ENCODE assay signal across 16 cellular contexts in the genomic region with DNA sequence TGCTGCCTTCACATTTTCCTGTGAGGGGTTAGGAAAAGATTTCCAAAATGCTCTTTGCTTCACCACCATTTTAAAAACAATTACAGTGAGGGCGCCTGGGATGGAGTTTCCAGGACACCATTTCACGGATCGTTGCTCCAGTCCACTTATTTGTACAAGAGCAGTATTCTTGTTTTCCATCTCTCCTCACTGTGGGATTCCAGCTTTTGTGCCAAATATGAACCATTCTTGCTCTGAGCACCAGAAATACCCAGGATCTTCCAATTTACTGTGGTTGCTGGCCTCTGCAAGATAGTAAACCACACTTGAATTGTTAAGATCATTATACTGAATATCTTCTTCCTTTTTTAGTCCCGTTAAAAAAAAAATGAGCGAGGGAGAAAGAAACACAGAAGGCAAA.
"Had no signal": no experiment of that assay in that cellular context is flagged by ENCODE, and none has a peak within 500 bp of the region (broad histone marks: within the 10 kb centered on the region; RNA-seq: fewer than 3 reads in every experiment).

No MANE protein-coding gene starts in this region.

- H3K9me3 Mint-ChIP-seq: activated naive CD4-positive, alpha-beta T cell treated with anti-CD3 and anti-CD28 coated beads, Interleukin-2, amount 10 ng/mL, durations not matched to agents 7 days and 5 days had no signal

- H3K27me3 Mint-ChIP-seq: activated CD4-positive, alpha-beta memory T cell treated with anti-CD3 and anti-CD28 coated beads for 36 hours; activated CD8-positive, alpha-beta memory T cell treated with anti-CD3 and anti-CD28 coated beads, Interleukin-2, amount 10 ng/mL, durations not matched to agents 7 days and 5 days; activated naive CD4-positive, alpha-beta T cell treated with anti-CD3 and anti-CD28 coated beads, Interleukin-2, amount 10 ng/mL, durations not matched to agents 7 days and 5 days; T-cell had no signal

- H3K27me3 ChIP-seq: body of pancreas, colonic mucosa, stomach, testis, upper lobe of left lung had no signal

- H3K27ac ChIP-seq: body of pancreas, colonic mucosa, parathyroid adenoma, stomach, testis, upper lobe of left lung had no signal

- H3K4me3 Mint-ChIP-seq: activated CD4-positive, alpha-beta memory T cell treated with anti-CD3 and anti-CD28 coated beads for 36 hours; activated CD8-positive, alpha-beta memory T cell treated with anti-CD3 and anti-CD28 coated beads, Interleukin-2, amount 10 ng/mL, durations not matched to agents 7 days and 5 days; activated naive CD4-positive, alpha-beta T cell treated with anti-CD3 and anti-CD28 coated beads, Interleukin-2, amount 10 ng/mL, durations not matched to agents 7 days and 5 days; T-cell had no signal

- H2AFZ ChIP-seq: parathyroid adenoma had no signal

- DNase-seq: activated CD4-positive, alpha-beta memory T cell treated with anti-CD3 and anti-CD28 coated beads for 36 hours; activated CD4-positive, alpha-beta T cell treated with anti-CD3 and anti-CD28 coated beads for 1 hour; activated CD8-positive, alpha-beta memory T cell treated with anti-CD3 and anti-CD28 coated beads, Interleukin-2, amount 10 ng/mL, durations not matched to agents 7 days and 5 days; activated naive CD4-positive, alpha-beta T cell treated with anti-CD3 and anti-CD28 coated beads, Interleukin-2, amount 10 ng/mL, durations not matched to agents 7 days and 5 days; activated T-cell treated with anti-CD3 and anti-CD28 coated beads, Interleukin-2, amount 50 U/mL, for 1 hour; body of pancreas; colonic mucosa; stimulated activated CD4-positive, alpha-beta T cell treated with anti-CD3 and anti-CD28 coated beads, Interleukin-12 subunit alpha, Interleukin-12 subunit beta, amount 100 ng/mL, for 4 hours; stimulated activated CD4-positive, alpha-beta T cell treated with anti-CD3 and anti-CD28 coated beads, Interleukin-2, amount 100 ng/mL, for 24 hours; stomach; T-cell; T1000; testis; upper lobe of left lung had no signal

- H3K36me3 ChIP-seq: colonic mucosa, stomach, upper lobe of left lung had no signal

- H3K4me1 Mint-ChIP-seq: activated CD8-positive, alpha-beta memory T cell treated with anti-CD3 and anti-CD28 coated beads, Interleukin-2, amount 10 ng/mL, durations not matched to agents 7 days and 5 days; activated naive CD4-positive, alpha-beta T cell treated with anti-CD3 and anti-CD28 coated beads, Interleukin-2, amount 10 ng/mL, durations not matched to agents 7 days and 5 days; T-cell had no signal

- H3K4me3 ChIP-seq: body of pancreas, colonic mucosa, stomach, testis, upper lobe of left lung had no signal

- H3K9me3 ChIP-seq: body of pancreas, colonic mucosa, testis, upper lobe of left lung had no signal

- H3K79me2 ChIP-seq: parathyroid adenoma had no signal

- H3K27ac Mint-ChIP-seq: activated CD4-positive, alpha-beta memory T cell treated with anti-CD3 and anti-CD28 coated beads for 36 hours; activated CD8-positive, alpha-beta memory T cell treated with anti-CD3 and anti-CD28 coated beads, Interleukin-2, amount 10 ng/mL, durations not matched to agents 7 days and 5 days; activated naive CD4-positive, alpha-beta T cell treated with anti-CD3 and anti-CD28 coated beads, Interleukin-2, amount 10 ng/mL, durations not matched to agents 7 days and 5 days; activated T-helper 2 cell treated with anti-CD3 and anti-CD28 coated beads, Interferon-gamma antibody, Interleukin-2, Interleukin-4, amounts not matched to agents 10 μg/mL and 5 μg/mL and 100 μg/mL, durations not matched to agents 14 hours and 24 hours and 36 hours; T-cell had no signal

- H3K4me1 ChIP-seq: body of pancreas, colonic mucosa, parathyroid adenoma, stomach, testis, upper lobe of left lung had no signal

- H3K36me3 Mint-ChIP-seq: activated CD4-positive, alpha-beta memory T cell treated with anti-CD3 and anti-CD28 coated beads for 36 hours; activated CD8-positive, alpha-beta memory T cell treated with anti-CD3 and anti-CD28 coated beads, Interleukin-2, amount 10 ng/mL, durations not matched to agents 7 days and 5 days; activated naive CD4-positive, alpha-beta T cell treated with anti-CD3 and anti-CD28 coated beads, Interleukin-2, amount 10 ng/mL, durations not matched to agents 7 days and 5 days; T-cell had no signal

- ATAC-seq: activated CD8-positive, alpha-beta memory T cell treated with anti-CD3 and anti-CD28 coated beads, Interleukin-2, amount 10 ng/mL, durations not matched to agents 7 days and 5 days; body of pancreas; T-cell had no signal
